Comparison of ENCODE assay signal across 1 cellular context in the genomic region with DNA sequence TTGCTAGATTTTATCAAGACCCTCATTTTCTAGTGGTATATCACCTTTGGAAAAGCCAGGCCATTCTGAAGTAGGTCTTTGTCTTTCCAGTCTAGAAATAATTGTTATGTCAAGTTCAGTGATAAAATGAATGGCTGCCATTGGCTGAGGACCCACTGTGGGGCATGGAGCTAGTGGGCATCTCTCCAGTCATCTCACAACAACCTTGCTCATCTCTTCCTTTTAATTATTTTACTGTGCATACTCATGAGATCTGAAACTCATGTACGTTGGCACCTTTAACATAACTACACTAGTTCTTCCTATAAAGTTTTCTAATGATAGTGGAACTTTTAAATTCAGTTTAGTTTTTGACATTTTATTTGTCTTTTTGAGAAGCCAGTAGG.
TF ChIP-seq lines count a peak whose summit lies in the region.

No MANE protein-coding gene starts in this region.

TF ChIP-seq in GM23338, 12 proteins besides CTCF, POLR2A, EP300 and RAD21 (continued from another document):
- TF ChIP-seq, protein P1, sequence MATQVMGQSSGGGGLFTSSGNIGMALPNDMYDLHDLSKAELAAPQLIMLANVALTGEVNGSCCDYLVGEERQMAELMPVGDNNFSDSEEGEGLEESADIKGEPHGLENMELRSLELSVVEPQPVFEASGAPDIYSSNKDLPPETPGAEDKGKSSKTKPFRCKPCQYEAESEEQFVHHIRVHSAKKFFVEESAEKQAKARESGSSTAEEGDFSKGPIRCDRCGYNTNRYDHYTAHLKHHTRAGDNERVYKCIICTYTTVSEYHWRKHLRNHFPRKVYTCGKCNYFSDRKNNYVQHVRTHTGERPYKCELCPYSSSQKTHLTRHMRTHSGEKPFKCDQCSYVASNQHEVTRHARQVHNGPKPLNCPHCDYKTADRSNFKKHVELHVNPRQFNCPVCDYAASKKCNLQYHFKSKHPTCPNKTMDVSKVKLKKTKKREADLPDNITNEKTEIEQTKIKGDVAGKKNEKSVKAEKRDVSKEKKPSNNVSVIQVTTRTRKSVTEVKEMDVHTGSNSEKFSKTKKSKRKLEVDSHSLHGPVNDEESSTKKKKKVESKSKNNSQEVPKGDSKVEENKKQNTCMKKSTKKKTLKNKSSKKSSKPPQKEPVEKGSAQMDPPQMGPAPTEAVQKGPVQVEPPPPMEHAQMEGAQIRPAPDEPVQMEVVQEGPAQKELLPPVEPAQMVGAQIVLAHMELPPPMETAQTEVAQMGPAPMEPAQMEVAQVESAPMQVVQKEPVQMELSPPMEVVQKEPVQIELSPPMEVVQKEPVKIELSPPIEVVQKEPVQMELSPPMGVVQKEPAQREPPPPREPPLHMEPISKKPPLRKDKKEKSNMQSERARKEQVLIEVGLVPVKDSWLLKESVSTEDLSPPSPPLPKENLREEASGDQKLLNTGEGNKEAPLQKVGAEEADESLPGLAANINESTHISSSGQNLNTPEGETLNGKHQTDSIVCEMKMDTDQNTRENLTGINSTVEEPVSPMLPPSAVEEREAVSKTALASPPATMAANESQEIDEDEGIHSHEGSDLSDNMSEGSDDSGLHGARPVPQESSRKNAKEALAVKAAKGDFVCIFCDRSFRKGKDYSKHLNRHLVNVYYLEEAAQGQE (IDR thresholded peaks at IDR 0.05; ENCODE audit: unreplicated experiment) = no peak
- TF ChIP-seq, protein P2, sequence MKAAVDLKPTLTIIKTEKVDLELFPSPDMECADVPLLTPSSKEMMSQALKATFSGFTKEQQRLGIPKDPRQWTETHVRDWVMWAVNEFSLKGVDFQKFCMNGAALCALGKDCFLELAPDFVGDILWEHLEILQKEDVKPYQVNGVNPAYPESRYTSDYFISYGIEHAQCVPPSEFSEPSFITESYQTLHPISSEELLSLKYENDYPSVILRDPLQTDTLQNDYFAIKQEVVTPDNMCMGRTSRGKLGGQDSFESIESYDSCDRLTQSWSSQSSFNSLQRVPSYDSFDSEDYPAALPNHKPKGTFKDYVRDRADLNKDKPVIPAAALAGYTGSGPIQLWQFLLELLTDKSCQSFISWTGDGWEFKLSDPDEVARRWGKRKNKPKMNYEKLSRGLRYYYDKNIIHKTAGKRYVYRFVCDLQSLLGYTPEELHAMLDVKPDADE (IDR thresholded peaks at IDR 0.05) = no peak
- TF ChIP-seq EZH2phosphoT487 (IDR thresholded peaks at IDR 0.05; ENCODE audit: unreplicated experiment) (no peak), EZH2 (IDR thresholded peaks at IDR 0.05; ENCODE audit: low read depth, unreplicated experiment) (no peak)
